ENCODE assay signal across 24 cellular contexts in the genomic region with DNA sequence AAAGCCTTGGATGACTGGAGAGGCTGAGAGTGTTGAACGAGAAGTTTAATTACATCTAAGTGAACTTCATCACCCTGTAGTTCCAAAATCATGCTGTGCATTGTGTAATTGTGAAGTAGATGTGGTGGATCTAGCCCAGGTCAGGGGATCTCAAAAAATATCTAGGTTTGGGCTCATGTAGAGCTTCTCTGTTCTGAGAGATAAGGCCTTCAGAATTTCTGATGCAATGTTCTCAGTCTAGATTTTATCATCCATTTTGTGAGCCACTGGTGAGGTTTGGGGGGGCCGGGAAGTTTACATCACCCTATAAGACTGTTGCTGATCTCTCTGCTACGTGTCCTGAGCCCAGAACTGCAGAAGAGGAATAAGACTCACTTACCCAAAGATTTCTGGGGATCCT.
DNase-seq lines count a peak whose midpoint lies in the region; ATAC-seq, FAIRE-seq and TF ChIP-seq lines count a peak whose summit lies in the region.
"Had no signal": no experiment of that assay in that cellular context is flagged by ENCODE, and none has a peak within 500 bp of the region (broad histone marks: within the 10 kb centered on the region; RNA-seq: fewer than 3 reads in every experiment).

No MANE protein-coding gene starts in this region.

- peaks cover 0 to 6% (median 0%) of the 10 kb centered on the region in 5 donors for H3K36me3 Mint-ChIP-seq in naive thymus-derived CD4-positive, alpha-beta T cell
- H3K36me3 Mint-ChIP-seq: CD14-positive monocyte; CD4-positive, alpha-beta memory T cell; CD4-positive, CD25-positive, alpha-beta regulatory T cell; CD8-positive, alpha-beta memory T cell had no signal

- BruUV-seq in K562 (replicated peaks; lab: Mats Ljungman, UMichigan) = no TSS peak

- H3K4me3 Mint-ChIP-seq in naive thymus-derived CD4-positive, alpha-beta T cell = no peak overlapping the region
- H3K4me3 Mint-ChIP-seq: CD14-positive monocyte; CD4-positive, alpha-beta memory T cell; CD4-positive, CD25-positive, alpha-beta regulatory T cell; CD8-positive, alpha-beta memory T cell had no signal

- peaks cover 0 to 6% (median 0%) of the 10 kb centered on the region in 11 donors for H3K9me3 Mint-ChIP-seq in naive thymus-derived CD4-positive, alpha-beta T cell

- H3K27me3 Mint-ChIP-seq in naive thymus-derived CD4-positive, alpha-beta T cell = no peaks in the 10 kb centered on the region
- H3K27me3 Mint-ChIP-seq: CD4-positive, alpha-beta memory T cell had no signal

- CTCF ChIA-PET in K562 (lab: Yijun Ruan, JAX; ENCODE audit: low intra/inter-chr PET ratio) = no interaction called here
- CTCF ChIA-PET in naive thymus-derived CD4-positive, alpha-beta T cell (lab: Charles Lee) = no interaction called here

- 0% methylated on average over 3 of the region's 3 CpGs for WGBS in K562 (ENCODE audit: insufficient coverage, low coverage, missing lambda C conversion rate)

- no peaks in the 10 kb centered on the region for H3K36me3 ChIP-seq in K562 (ENCODE audit: control insufficient read depth, insufficient read depth, low read length)
- H3K36me3 ChIP-seq in naive thymus-derived CD4-positive, alpha-beta T cell (ENCODE audit: control insufficient read depth in 2 of 3, insufficient read depth in 3 of 3, low read length in 3 of 3) = no peaks in the 10 kb centered on the region
- H3K36me3 ChIP-seq: BE2C, BLaER1 had no signal

- intact Hi-C loops in K562 (cut with micrococcal nuclease) = no loop called here
- intact Hi-C loops in naive thymus-derived CD4-positive, alpha-beta T cell (cut with micrococcal nuclease) = no loop called here

- TF ChIP-seq CTCF in K562 (IDR thresholded peaks at IDR 0.05 in 2 of 3, conservative IDR thresholded peaks at IDR 0.05 in 1 of 3; ENCODE audit: insufficient read depth in 2 of 3, low read depth in 1 of 3, low read length in 3 of 3) = no peak

- no peak for TF ChIP-seq RAD21 in K562 (CRISPR knock-in tag; conservative IDR thresholded peaks at IDR 0.05 in 1 of 2, IDR thresholded peaks at IDR 0.05 in 1 of 2)

- H2AFZ ChIP-seq in K562 (ENCODE audit: low read depth, low read length) = no peak overlapping the region

- no peak overlapping the region for H3K27ac Mint-ChIP-seq in naive thymus-derived CD4-positive, alpha-beta T cell
- H3K27ac Mint-ChIP-seq: CD14-positive monocyte; CD4-positive, alpha-beta memory T cell; CD4-positive, CD25-positive, alpha-beta regulatory T cell; CD8-positive, alpha-beta memory T cell had no signal

- no peak for TF ChIP-seq POLR2A in K562 (conservative IDR thresholded peaks at IDR 0.05)

- peak; percentile 61 for DNase-seq in GF-D8 (lab: John Stamatoyannopoulos, UW)
- peak; percentile 63 for DNase-seq in OCI-M1 (lab: John Stamatoyannopoulos, UW)
- DNase-seq in K562 (ENCODE audit: extremely low read depth in 1 of 4, low spot score in 3 of 4) = no peak
- no peak for DNase-seq in naive thymus-derived CD4-positive, alpha-beta T cell
- no peak for DNase-seq in NCI-H2196 (lab: John Stamatoyannopoulos, UW; ENCODE audit: unreplicated experiment)
- DNase-seq in DMS79 (lab: John Stamatoyannopoulos, UW) = no peak
- no peak for DNase-seq in medulla oblongata (ENCODE audit: extremely low spot score)
- DNase-seq: 8988T; ACHN; BE2C; C1 segment of cervical spinal cord; CD4-positive, alpha-beta memory T cell; CD4-positive, CD25-positive, alpha-beta regulatory T cell; CD8-positive, alpha-beta memory T cell; COR-L47; DND-41; EL; GDM1 had no signal

- H3K4me1 ChIP-seq in K562 (replicated peaks in 1 of 2; ENCODE audit: control insufficient read depth in 2 of 2, insufficient read depth in 2 of 2, low read length in 2 of 2) = no peaks in the 10 kb centered on the region
- H3K4me1 ChIP-seq in naive thymus-derived CD4-positive, alpha-beta T cell (ENCODE audit: control insufficient read depth in 2 of 2, insufficient read depth in 2 of 2, low read length in 2 of 2) = no peaks in the 10 kb centered on the region
- H3K4me1 ChIP-seq: BE2C, BLaER1 had no signal

- no peak for FAIRE-seq in K562 (lab: Jason Lieb, UNC)
- FAIRE-seq: A204.1, GM12891, GM19239 had no signal

- POLR2A ChIA-PET in K562 (lab: Yijun Ruan, JAX) = no interaction called here
- POLR2A ChIA-PET in naive thymus-derived CD4-positive, alpha-beta T cell (lab: Charles Lee) = no interaction called here

- ATAC-seq in K562 (no peak), GM21576 (IDR thresholded peaks at IDR 0.05; ENCODE audit: unreplicated experiment) (no peak)
- peak; percentile 57 for ATAC-seq in naive thymus-derived CD4-positive, alpha-beta T cell

- H3K4me3 ChIP-seq in K562 = no peak overlapping the region
- no peak overlapping the region for H3K4me3 ChIP-seq in naive thymus-derived CD4-positive, alpha-beta T cell (ENCODE audit: low read length)
- H3K4me3 ChIP-seq: BLaER1 had no signal

- no peak overlapping the region for H3K27ac ChIP-seq in K562 (ENCODE audit: extremely low read depth, low read depth, low read length)
- no peak overlapping the region for H3K27ac ChIP-seq in naive thymus-derived CD4-positive, alpha-beta T cell (ENCODE audit: low read depth, low read length)
- H3K27ac ChIP-seq: BLaER1 had no signal

- TF ChIP-seq EP300 in K562 (IDR thresholded peaks at IDR 0.05; ENCODE audit: low read length) = no peak

- in situ Hi-C loops in K562 (cut with MboI) = no loop called here

- H3K79me2 ChIP-seq in K562 (ENCODE audit: control insufficient read depth, insufficient read depth, low read length) = no peaks in the 10 kb centered on the region

- peaks cover 0 to 10% (median 0%) of the 10 kb centered on the region in 7 donors for H3K4me1 Mint-ChIP-seq in naive thymus-derived CD4-positive, alpha-beta T cell
- H3K4me1 Mint-ChIP-seq: CD14-positive monocyte; CD4-positive, alpha-beta memory T cell; CD8-positive, alpha-beta memory T cell had no signal

- no peak overlapping the region for H3K4me2 ChIP-seq in K562 (ENCODE audit: insufficient read depth, low read length)
- H3K4me2 ChIP-seq: BLaER1 had no signal

- H3K9me3 ChIP-seq in K562 (replicated peaks; ENCODE audit: control insufficient read depth, insufficient read depth, low read depth, low read length) = no peaks in the 10 kb centered on the region
- no peaks in the 10 kb centered on the region for H3K9me3 ChIP-seq in naive thymus-derived CD4-positive, alpha-beta T cell (ENCODE audit: control insufficient read depth in 2 of 3, low read length in 3 of 3)
- H3K9me3 ChIP-seq: BE2C, BLaER1 had no signal

- H3K27me3 ChIP-seq in K562 (ENCODE audit: control insufficient read depth in 2 of 2, insufficient read depth in 2 of 2, low read length in 2 of 2) = no peaks in the 10 kb centered on the region
- H3K27me3 ChIP-seq in naive thymus-derived CD4-positive, alpha-beta T cell (ENCODE audit: control insufficient read depth in 2 of 2, insufficient read depth in 2 of 2, low read length in 2 of 2) = no peaks in the 10 kb centered on the region
- H3K27me3 ChIP-seq: BE2C, BLaER1 had no signal

- no peak overlapping the region for H3K9ac ChIP-seq in K562 (ENCODE audit: insufficient read depth in 1 of 2, low read depth in 2 of 2, low read length in 2 of 2)
- H3K9ac ChIP-seq: BLaER1 had no signal

- H3K9me1 ChIP-seq in K562 (ENCODE audit: control insufficient read depth, insufficient read depth, low read length) = no peaks in the 10 kb centered on the region

- H4K20me1 ChIP-seq in K562 (replicated peaks; ENCODE audit: control insufficient read depth, insufficient read depth, low read length) = no peaks in the 10 kb centered on the region
- H4K20me1 ChIP-seq: BLaER1 had no signal

Comparison
In these comparisons a context has a peak if more than half of its experiments do, and no peak if none do; other contexts are left out.
1. DNase-seq: peak in GF-D8 (single experiment) and OCI-M1 (single experiment); none in K562 (0 of 4), naive thymus-derived CD4-positive, alpha-beta T cell (0 of 9), NCI-H2196 (single experiment), DMS79 (single experiment) and medulla oblongata (single experiment).